8 cellular contexts compared by ENCODE assay signal in the genomic region with DNA sequence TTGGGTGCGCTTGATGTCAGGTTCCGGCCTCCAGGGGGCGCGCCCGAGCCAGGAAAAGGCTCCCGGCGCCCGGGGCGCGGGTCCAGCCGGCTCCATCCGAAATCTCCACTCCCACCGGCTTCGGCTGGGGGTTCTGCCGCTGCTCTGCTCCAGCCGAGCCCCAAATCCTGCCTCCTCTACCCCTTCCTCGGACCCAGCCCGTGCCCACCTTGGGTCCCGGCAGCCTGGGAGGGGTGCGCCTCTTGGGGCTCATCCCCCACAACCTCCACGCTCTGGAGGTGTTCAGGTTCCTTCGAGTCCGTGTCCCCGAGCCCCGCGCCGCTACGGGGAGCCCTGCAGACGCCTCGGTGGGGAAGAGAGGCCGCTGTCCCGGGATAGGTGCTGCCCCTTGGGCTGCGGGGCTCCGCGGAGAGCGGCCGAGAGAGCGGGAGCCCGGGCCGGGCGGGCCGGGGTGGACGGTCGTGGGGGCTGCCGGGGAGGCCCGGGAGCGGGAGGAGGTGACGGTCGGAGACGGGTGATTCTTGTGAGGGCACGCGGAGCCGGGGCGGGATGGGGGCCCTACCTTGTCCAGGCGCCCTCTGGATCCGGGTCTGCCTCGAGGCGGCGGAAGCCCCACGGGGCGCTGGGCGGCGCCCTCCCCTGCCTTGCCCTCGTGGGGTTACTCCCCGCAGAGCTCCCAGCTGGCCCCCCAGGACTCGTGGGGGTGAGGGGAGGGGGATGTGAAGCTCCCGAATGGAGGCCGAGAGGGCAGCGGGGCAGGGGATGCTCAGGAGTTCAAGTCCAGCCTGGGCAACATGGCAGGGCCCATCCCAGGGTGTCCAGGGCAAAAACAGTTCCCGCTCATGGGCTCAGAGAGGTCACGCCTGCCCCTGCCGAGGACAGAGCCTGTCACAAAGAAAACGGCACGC. TPM values are rescaled to one million over a fixed set of nuclear protein-coding genes. Genes with fewer than 3 reads are reported as not detected.
DNase-seq lines count a peak whose midpoint lies in the region; ATAC-seq and TF ChIP-seq lines count a peak whose summit lies in the region.

No MANE protein-coding gene starts in this region.

- TSS peak; percentile 44 for BruUV-seq in MCF 10A (replicated peaks; lab: Mats Ljungman, UMichigan)

- no peaks in the 10 kb centered on the region for H3K4me1 Mint-ChIP-seq in MCF 10A (ENCODE audit: insufficient read depth, unreplicated experiment)

- no peak for ATAC-seq in HG02571 (IDR thresholded peaks at IDR 0.05; ENCODE audit: unreplicated experiment)

- H3K36me3 Mint-ChIP-seq in MCF 10A (ENCODE audit: insufficient read depth, unreplicated experiment), result no peaks in the 10 kb centered on the region

- peak overlapping the region; percentile 28 for H3K4me3 Mint-ChIP-seq in MCF 10A (ENCODE audit: unreplicated experiment)

- no peaks in the 10 kb centered on the region for H3K36me3 ChIP-seq in MG63

- no peaks in the 10 kb centered on the region for H3K27me3 ChIP-seq in MG63

- intact Hi-C loops in MCF 10A (cut with micrococcal nuclease), result loop anchor here (1.0 to 5.0 kb wide), 3 partner anchors 118 to 430 kb away; no protein-coding TSS in a partner anchor

- DNase-seq in NCI-H2081 (lab: John Stamatoyannopoulos, UW) (peak; percentile 55 to 59), NCI-H2081 treated with DMSO at 0.1 percent for 48 hours (lab: John Stamatoyannopoulos, UW) (no peak), MG63 (peak; percentile 70), UCSD-AML1 (lab: John Stamatoyannopoulos, UW; ENCODE audit: unreplicated experiment) (peak; percentile 77), MCF 10A (ENCODE audit: unreplicated experiment) (peak; percentile 74), inferior parietal cortex (ENCODE audit: extremely low spot score) (peak; percentile 80)
- peak; percentile 55 to 82 for DNase-seq in stimulated activated CD4-positive, alpha-beta T cell treated with anti-CD3 and anti-CD28 coated beads, Interleukin-12 subunit alpha, Interleukin-12 subunit beta, amount 100 ng/mL, for 24 hours (ENCODE audit: low read depth in 2 of 2)

- H3K9me3 ChIP-seq in MG63, result no peaks in the 10 kb centered on the region

- peak overlapping the region; percentile 42 for H3K4me3 ChIP-seq in MG63

- H3K27me3 Mint-ChIP-seq in MCF 10A (ENCODE audit: insufficient read depth, unreplicated experiment), result no peaks in the 10 kb centered on the region

- CTCF ChIA-PET in MCF 10A (lab: Yijun Ruan, JAX), result interaction anchor here (0.5 to 2.1 kb wide), 4 partner anchors 11 to 158 kb away, joined by 3 to 10 read pairs (median 6); no protein-coding TSS in a partner anchor

- POLR2A ChIA-PET in MCF 10A (lab: Yijun Ruan, JAX), result interaction anchor here (0.7 to 1.2 kb wide), 3 partner anchors 18 to 93 kb away, joined by 3 to 7 read pairs (median 3); no protein-coding TSS in a partner anchor

- H3K9me3 Mint-ChIP-seq in MCF 10A (ENCODE audit: unreplicated experiment), result no peaks in the 10 kb centered on the region

- TF ChIP-seq CTCF in MCF 10A (IDR thresholded peaks at IDR 0.05; ENCODE audit: unreplicated experiment), result peak; percentile 89

- H3K27ac Mint-ChIP-seq in MCF 10A (ENCODE audit: low read depth, unreplicated experiment), result no peak overlapping the region

RNA-seq across cellular contexts. Expression of a gene that starts 13.2 kb away (rescaled TPM):
- 48.3 and 76.3 TPM in 2 replicates for total RNA-seq in MG63 (2014; rRNA removed; shearing (Covaris generic); ENCODE audit: low replicate concordance)
- 104 and 114 TPM in 2 replicates for total RNA-seq in MCF 10A (2022)

RNA-seq across cellular contexts. Expression of a gene that starts 22.0 kb away (rescaled TPM):
- not detected in 2 replicates for total RNA-seq in MG63 (2014; rRNA removed; shearing (Covaris generic); ENCODE audit: low replicate concordance)
- total RNA-seq in MCF 10A (2022), result 0.83 and 1.1 TPM in 2 replicates

RNA-seq across cellular contexts. Expression of a gene that starts 47.7 kb away (rescaled TPM):
- total RNA-seq in MG63 (2014; rRNA removed; shearing (Covaris generic); ENCODE audit: low replicate concordance), result 16.3 and 17.7 TPM in 2 replicates
- total RNA-seq in MCF 10A (2022), result 49.7 and 51.3 TPM in 2 replicates

RNA-seq across cellular contexts. Expression of a gene that starts 58.3 kb away (rescaled TPM):
- total RNA-seq in MG63 (2014; rRNA removed; shearing (Covaris generic); ENCODE audit: low replicate concordance), result 9.1 and 17.9 TPM in 2 replicates
- total RNA-seq in MCF 10A (2022), result 8.7 and 12.3 TPM in 2 replicates
